ENCODE assay signal across 1 cellular context in the genomic region with DNA sequence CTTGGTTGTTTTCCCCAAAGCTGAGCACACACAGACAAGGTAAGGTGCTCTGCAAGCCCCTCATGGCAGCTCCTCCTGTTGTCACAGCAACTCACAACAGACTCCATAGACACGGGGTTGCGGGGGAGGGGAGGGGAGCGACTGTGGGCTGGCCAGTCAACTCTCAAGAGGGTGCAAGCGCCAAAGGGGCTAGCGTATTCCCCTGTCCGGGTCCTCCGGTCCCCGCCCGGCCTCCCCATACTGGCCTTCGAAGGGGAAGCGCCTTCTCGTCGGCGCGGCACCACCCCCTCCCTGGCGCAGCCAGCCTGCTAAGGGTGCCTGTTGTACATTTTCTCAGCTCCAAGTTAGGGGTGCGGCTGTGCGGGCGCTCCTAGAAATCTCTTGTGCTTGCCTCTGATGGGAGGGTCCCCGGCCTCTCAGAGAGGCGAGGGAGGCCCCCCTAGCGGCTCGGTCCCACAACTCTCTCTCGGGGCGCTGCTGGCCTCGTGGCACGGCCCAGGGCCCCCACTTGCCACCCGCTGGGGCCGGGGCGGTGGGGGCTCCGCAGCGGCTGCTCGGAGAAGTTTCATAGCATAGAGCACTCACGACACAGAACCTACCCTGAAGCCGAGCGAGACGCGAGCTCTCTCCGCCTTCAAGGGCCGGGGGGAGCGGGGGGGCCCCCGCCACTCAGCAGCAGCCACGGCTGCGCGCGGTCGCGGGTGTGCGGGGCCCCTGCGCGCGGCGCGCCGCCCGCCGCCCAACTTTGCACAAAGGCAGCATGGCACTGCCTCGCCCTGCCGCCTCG.
A peak's percentile ranks its signal among the peaks of the same experiment; 100 is the strongest.
TF ChIP-seq lines count a peak whose summit lies in the region.

No MANE protein-coding gene starts in this region.

TF ChIP-seq in K562, 482 proteins besides CTCF, POLR2A, EP300 and RAD21 (continued from another document and continues in another):
- TF ChIP-seq, protein P1, sequence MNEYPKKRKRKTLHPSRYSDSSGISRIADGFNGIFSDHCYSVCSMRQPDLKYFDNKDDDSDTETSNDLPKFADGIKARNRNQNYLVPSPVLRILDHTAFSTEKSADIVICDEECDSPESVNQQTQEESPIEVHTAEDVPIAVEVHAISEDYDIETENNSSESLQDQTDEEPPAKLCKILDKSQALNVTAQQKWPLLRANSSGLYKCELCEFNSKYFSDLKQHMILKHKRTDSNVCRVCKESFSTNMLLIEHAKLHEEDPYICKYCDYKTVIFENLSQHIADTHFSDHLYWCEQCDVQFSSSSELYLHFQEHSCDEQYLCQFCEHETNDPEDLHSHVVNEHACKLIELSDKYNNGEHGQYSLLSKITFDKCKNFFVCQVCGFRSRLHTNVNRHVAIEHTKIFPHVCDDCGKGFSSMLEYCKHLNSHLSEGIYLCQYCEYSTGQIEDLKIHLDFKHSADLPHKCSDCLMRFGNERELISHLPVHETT (CRISPR knock-in tag; conservative IDR thresholded peaks at IDR 0.05 in 1 of 2, IDR thresholded peaks at IDR 0.05 in 1 of 2): peak in 1 of 2 experiments; percentile 13; a peak in 2 of 4 replicates
- 0 out of 2 replicates have a peak, but pooled peaks have one; percentile 11 for TF ChIP-seq BHLHE40 (IDR thresholded peaks at IDR 0.05; ENCODE audit: low read length)
- no peak for TF ChIP-seq ZNF551 (CRISPR knock-in tag; IDR thresholded peaks at IDR 0.05)
- 0 out of 2 replicates have a peak, but pooled peaks have one; percentile 22 for TF ChIP-seq ZNF830 (CRISPR knock-in tag; IDR thresholded peaks at IDR 0.05)
- TF ChIP-seq NR4A1 (CRISPR knock-in tag; IDR thresholded peaks at IDR 0.05): no peak
- TF ChIP-seq NR4A1 (tag; IDR thresholded peaks at IDR 0.05): peak; percentile 6; the same call in 1 of the 2 replicates
- TF ChIP-seq, protein P2, sequence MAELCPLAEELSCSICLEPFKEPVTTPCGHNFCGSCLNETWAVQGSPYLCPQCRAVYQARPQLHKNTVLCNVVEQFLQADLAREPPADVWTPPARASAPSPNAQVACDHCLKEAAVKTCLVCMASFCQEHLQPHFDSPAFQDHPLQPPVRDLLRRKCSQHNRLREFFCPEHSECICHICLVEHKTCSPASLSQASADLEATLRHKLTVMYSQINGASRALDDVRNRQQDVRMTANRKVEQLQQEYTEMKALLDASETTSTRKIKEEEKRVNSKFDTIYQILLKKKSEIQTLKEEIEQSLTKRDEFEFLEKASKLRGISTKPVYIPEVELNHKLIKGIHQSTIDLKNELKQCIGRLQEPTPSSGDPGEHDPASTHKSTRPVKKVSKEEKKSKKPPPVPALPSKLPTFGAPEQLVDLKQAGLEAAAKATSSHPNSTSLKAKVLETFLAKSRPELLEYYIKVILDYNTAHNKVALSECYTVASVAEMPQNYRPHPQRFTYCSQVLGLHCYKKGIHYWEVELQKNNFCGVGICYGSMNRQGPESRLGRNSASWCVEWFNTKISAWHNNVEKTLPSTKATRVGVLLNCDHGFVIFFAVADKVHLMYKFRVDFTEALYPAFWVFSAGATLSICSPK (IDR thresholded peaks at IDR 0.05; ENCODE audit: borderline replicate concordance): no peak
- 0 out of 2 replicates have a peak, but pooled peaks have one; percentile 30 for TF ChIP-seq KDM2B (CRISPR knock-in tag; IDR thresholded peaks at IDR 0.05)
- TF ChIP-seq EGR1 (conservative IDR thresholded peaks at IDR 0.05): peak; percentile 71
- peak; percentile 46 for TF ChIP-seq BRD9 (IDR thresholded peaks at IDR 0.05; ENCODE audit: low read depth, partially characterized antibody)
- TF ChIP-seq, protein P3, sequence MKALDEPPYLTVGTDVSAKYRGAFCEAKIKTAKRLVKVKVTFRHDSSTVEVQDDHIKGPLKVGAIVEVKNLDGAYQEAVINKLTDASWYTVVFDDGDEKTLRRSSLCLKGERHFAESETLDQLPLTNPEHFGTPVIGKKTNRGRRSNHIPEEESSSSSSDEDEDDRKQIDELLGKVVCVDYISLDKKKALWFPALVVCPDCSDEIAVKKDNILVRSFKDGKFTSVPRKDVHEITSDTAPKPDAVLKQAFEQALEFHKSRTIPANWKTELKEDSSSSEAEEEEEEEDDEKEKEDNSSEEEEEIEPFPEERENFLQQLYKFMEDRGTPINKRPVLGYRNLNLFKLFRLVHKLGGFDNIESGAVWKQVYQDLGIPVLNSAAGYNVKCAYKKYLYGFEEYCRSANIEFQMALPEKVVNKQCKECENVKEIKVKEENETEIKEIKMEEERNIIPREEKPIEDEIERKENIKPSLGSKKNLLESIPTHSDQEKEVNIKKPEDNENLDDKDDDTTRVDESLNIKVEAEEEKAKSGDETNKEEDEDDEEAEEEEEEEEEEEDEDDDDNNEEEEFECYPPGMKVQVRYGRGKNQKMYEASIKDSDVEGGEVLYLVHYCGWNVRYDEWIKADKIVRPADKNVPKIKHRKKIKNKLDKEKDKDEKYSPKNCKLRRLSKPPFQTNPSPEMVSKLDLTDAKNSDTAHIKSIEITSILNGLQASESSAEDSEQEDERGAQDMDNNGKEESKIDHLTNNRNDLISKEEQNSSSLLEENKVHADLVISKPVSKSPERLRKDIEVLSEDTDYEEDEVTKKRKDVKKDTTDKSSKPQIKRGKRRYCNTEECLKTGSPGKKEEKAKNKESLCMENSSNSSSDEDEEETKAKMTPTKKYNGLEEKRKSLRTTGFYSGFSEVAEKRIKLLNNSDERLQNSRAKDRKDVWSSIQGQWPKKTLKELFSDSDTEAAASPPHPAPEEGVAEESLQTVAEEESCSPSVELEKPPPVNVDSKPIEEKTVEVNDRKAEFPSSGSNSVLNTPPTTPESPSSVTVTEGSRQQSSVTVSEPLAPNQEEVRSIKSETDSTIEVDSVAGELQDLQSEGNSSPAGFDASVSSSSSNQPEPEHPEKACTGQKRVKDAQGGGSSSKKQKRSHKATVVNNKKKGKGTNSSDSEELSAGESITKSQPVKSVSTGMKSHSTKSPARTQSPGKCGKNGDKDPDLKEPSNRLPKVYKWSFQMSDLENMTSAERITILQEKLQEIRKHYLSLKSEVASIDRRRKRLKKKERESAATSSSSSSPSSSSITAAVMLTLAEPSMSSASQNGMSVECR (CRISPR knock-in tag; IDR thresholded peaks at IDR 0.05): peak; percentile 28
- no peak for TF ChIP-seq ZNF184 (CRISPR knock-in tag; IDR thresholded peaks at IDR 0.05)
- peak; percentile 51 for TF ChIP-seq RB1 (IDR thresholded peaks at IDR 0.05; ENCODE audit: low read depth)
- TF ChIP-seq ZNF707 (CRISPR knock-in tag; conservative IDR thresholded peaks at IDR 0.05): no peak
- no peak for TF ChIP-seq PTRF (tag; IDR thresholded peaks at IDR 0.05)
- TF ChIP-seq BACH1 (tag; IDR thresholded peaks at IDR 0.05): no peak
- TF ChIP-seq, protein P4, sequence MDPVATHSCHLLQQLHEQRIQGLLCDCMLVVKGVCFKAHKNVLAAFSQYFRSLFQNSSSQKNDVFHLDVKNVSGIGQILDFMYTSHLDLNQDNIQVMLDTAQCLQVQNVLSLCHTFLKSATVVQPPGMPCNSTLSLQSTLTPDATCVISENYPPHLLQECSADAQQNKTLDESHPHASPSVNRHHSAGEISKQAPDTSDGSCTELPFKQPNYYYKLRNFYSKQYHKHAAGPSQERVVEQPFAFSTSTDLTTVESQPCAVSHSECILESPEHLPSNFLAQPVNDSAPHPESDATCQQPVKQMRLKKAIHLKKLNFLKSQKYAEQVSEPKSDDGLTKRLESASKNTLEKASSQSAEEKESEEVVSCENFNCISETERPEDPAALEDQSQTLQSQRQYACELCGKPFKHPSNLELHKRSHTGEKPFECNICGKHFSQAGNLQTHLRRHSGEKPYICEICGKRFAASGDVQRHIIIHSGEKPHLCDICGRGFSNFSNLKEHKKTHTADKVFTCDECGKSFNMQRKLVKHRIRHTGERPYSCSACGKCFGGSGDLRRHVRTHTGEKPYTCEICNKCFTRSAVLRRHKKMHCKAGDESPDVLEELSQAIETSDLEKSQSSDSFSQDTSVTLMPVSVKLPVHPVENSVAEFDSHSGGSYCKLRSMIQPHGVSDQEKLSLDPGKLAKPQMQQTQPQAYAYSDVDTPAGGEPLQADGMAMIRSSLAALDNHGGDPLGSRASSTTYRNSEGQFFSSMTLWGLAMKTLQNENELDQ (CRISPR knock-in tag; IDR thresholded peaks at IDR 0.05; ENCODE audit: borderline replicate concordance): no peak
- TF ChIP-seq HDAC3 (IDR thresholded peaks at IDR 0.05; ENCODE audit: borderline replicate concordance, partially characterized antibody): no peak
- no peak for TF ChIP-seq ZNF165 (CRISPR knock-in tag; IDR thresholded peaks at IDR 0.05; ENCODE audit: borderline replicate concordance)
- TF ChIP-seq, protein P5, sequence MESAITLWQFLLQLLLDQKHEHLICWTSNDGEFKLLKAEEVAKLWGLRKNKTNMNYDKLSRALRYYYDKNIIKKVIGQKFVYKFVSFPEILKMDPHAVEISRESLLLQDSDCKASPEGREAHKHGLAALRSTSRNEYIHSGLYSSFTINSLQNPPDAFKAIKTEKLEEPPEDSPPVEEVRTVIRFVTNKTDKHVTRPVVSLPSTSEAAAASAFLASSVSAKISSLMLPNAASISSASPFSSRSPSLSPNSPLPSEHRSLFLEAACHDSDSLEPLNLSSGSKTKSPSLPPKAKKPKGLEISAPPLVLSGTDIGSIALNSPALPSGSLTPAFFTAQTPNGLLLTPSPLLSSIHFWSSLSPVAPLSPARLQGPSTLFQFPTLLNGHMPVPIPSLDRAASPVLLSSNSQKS (CRISPR knock-in tag; IDR thresholded peaks at IDR 0.05): no peak
- TF ChIP-seq HEY1 (CRISPR knock-in tag; IDR thresholded peaks at IDR 0.05; ENCODE audit: borderline replicate concordance): no peak
- 0 out of 2 replicates have a peak, but pooled peaks have one; percentile 25 for TF ChIP-seq ZNF644 (tag; IDR thresholded peaks at IDR 0.05; ENCODE audit: low read depth)
- 0 out of 2 replicates have a peak, but pooled peaks have one; percentile 10 for TF ChIP-seq HDGF (IDR thresholded peaks at IDR 0.05)
- no peak for TF ChIP-seq TEAD4 (IDR thresholded peaks at IDR 0.05; ENCODE audit: low read length)
- TF ChIP-seq TEAD4 (CRISPR knock-in tag; IDR thresholded peaks at IDR 0.05; ENCODE audit: borderline replicate concordance): no peak
- TF ChIP-seq, protein P6, sequence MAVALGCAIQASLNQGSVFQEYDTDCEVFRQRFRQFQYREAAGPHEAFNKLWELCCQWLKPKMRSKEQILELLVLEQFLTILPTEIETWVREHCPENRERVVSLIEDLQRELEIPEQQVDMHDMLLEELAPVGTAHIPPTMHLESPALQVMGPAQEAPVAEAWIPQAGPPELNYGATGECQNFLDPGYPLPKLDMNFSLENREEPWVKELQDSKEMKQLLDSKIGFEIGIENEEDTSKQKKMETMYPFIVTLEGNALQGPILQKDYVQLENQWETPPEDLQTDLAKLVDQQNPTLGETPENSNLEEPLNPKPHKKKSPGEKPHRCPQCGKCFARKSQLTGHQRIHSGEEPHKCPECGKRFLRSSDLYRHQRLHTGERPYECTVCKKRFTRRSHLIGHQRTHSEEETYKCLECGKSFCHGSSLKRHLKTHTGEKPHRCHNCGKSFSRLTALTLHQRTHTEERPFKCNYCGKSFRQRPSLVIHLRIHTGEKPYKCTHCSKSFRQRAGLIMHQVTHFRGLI (CRISPR knock-in tag; IDR thresholded peaks at IDR 0.05): no peak
- peak; percentile 82; the same call in 1 of the 2 replicates for TF ChIP-seq MXI1 (IDR thresholded peaks at IDR 0.05; ENCODE audit: low read depth, low read length)
- peak; percentile 60; the same call in 1 of the 2 replicates for TF ChIP-seq HNRNPL (IDR thresholded peaks at IDR 0.05; ENCODE audit: low read depth, low read length)
- peak; percentile 5; the same call in 1 of the 2 replicates for TF ChIP-seq ARID1B (IDR thresholded peaks at IDR 0.05)
- TF ChIP-seq RNF2 (IDR thresholded peaks at IDR 0.05): no peak
- TF ChIP-seq, protein P7, sequence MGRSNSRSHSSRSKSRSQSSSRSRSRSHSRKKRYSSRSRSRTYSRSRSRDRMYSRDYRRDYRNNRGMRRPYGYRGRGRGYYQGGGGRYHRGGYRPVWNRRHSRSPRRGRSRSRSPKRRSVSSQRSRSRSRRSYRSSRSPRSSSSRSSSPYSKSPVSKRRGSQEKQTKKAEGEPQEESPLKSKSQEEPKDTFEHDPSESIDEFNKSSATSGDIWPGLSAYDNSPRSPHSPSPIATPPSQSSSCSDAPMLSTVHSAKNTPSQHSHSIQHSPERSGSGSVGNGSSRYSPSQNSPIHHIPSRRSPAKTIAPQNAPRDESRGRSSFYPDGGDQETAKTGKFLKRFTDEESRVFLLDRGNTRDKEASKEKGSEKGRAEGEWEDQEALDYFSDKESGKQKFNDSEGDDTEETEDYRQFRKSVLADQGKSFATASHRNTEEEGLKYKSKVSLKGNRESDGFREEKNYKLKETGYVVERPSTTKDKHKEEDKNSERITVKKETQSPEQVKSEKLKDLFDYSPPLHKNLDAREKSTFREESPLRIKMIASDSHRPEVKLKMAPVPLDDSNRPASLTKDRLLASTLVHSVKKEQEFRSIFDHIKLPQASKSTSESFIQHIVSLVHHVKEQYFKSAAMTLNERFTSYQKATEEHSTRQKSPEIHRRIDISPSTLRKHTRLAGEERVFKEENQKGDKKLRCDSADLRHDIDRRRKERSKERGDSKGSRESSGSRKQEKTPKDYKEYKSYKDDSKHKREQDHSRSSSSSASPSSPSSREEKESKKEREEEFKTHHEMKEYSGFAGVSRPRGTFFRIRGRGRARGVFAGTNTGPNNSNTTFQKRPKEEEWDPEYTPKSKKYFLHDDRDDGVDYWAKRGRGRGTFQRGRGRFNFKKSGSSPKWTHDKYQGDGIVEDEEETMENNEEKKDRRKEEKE (IDR thresholded peaks at IDR 0.05; ENCODE audit: borderline replicate concordance in 1 of 2, control insufficient read depth in 1 of 2, low read depth in 2 of 2, low read length in 1 of 2): 0 out of 4 replicates have a peak, but pooled peaks of 1 of the 2 experiments have one; percentile 11
- TF ChIP-seq ZNF79 (CRISPR knock-in tag; IDR thresholded peaks at IDR 0.05; ENCODE audit: low read depth): no peak
- TF ChIP-seq TAL1 (IDR thresholded peaks at IDR 0.05): no peak
- TF ChIP-seq POLR2AphosphoS2 (IDR thresholded peaks at IDR 0.05; ENCODE audit: low read length): no peak
- TF ChIP-seq, protein P8, sequence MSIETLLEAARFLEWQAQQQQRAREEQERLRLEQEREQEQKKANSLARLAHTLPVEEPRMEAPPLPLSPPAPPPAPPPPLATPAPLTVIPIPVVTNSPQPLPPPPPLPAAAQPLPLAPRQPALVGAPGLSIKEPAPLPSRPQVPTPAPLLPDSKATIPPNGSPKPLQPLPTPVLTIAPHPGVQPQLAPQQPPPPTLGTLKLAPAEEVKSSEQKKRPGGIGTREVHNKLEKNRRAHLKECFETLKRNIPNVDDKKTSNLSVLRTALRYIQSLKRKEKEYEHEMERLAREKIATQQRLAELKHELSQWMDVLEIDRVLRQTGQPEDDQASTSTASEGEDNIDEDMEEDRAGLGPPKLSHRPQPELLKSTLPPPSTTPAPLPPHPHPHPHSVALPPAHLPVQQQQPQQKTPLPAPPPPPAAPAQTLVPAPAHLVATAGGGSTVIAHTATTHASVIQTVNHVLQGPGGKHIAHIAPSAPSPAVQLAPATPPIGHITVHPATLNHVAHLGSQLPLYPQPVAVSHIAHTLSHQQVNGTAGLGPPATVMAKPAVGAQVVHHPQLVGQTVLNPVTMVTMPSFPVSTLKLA (conservative IDR thresholded peaks at IDR 0.05): peak in 1 of 2 experiments; percentile 51; a peak in 2 of 4 replicates
- TF ChIP-seq, protein P9, sequence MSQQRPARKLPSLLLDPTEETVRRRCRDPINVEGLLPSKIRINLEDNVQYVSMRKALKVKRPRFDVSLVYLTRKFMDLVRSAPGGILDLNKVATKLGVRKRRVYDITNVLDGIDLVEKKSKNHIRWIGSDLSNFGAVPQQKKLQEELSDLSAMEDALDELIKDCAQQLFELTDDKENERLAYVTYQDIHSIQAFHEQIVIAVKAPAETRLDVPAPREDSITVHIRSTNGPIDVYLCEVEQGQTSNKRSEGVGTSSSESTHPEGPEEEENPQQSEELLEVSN (IDR thresholded peaks at IDR 0.05; ENCODE audit: borderline replicate concordance in 1 of 2, extremely low read depth in 1 of 2, insufficient read depth in 1 of 2, insufficient read length in 1 of 2, low read depth in 1 of 2, low read length in 1 of 2, poor library complexity in 1 of 2, severe bottlenecking in 1 of 2): peak; percentile 40 to 71
- TF ChIP-seq KLF1 (tag; IDR thresholded peaks at IDR 0.05): no peak
- peak; percentile 26; the same call in 1 of the 2 replicates for TF ChIP-seq ZSCAN32 (CRISPR knock-in tag; IDR thresholded peaks at IDR 0.05)
- TF ChIP-seq ZEB2 (IDR thresholded peaks at IDR 0.05): no peak
